ENCODE assay signal across 24 cellular contexts in the genomic region with DNA sequence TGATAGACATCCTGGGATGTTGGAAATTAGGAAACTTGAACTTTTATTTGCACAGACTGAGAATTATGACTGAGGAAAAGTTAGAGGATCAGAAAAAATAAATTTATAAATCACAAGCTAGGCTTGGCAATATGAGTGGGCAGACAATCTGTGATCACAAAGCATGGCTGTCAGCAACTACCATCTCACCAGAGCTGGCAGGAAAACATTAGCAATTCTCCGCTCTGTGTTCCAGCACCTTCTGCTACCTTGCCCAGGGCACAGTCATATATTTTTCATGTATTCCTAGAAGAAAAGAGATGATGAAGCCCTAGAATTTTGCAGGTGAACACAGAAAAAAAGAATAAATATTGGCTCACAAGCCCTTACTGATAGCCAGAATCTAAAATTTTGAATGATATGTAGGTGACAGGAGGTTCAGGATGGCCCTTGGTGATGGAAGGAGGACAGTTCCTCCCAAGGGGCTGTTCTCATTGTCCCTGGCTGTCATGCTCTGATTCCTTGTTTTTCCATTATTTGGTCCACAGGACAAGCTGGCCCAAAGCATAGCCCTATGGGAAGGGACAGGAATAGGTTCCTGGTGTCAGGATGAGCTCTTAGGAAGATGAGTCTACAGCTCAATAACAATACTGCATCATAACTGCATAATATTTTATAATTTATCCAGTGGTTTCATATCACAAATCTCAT. TPM values are rescaled to one million over a fixed set of nuclear protein-coding genes. Genes with fewer than 3 reads are reported as not detected.
DNase-seq lines count a peak whose midpoint lies in the region; ATAC-seq and TF ChIP-seq lines count a peak whose summit lies in the region.
"Had no signal": no experiment of that assay in that cellular context is flagged by ENCODE, and none has a peak within 500 bp of the region (broad histone marks: within the 10 kb centered on the region; RNA-seq: fewer than 3 reads in every experiment).

No MANE protein-coding gene starts in this region.

- H3K27ac ChIP-seq in caudate nucleus (ENCODE audit: low read depth, low read length), result peak overlapping the region; percentile 72
- H3K27ac ChIP-seq in left ventricle myocardium inferior (replicated peaks), result no peak overlapping the region
- H3K27ac ChIP-seq: 22Rv1, A549, BLaER1 had no signal

- ATAC-seq in HG02840 (IDR thresholded peaks at IDR 0.05; ENCODE audit: low FRiP score, unreplicated experiment), result no peak
- ATAC-seq: A549 had no signal

- peaks cover 10% of the 10 kb centered on the region for H3K27me3 ChIP-seq in left ventricle myocardium inferior (ENCODE audit: low read depth)
- H3K27me3 ChIP-seq: BE2C, BLaER1 had no signal

- H3K9me3 ChIP-seq in left ventricle myocardium inferior (replicated peaks), result no peaks in the 10 kb centered on the region
- H3K9me3 ChIP-seq: A549, BE2C, BLaER1 had no signal

- no peaks in the 10 kb centered on the region for H3K36me3 ChIP-seq in left ventricle myocardium inferior
- H3K36me3 ChIP-seq: BE2C, BLaER1 had no signal

- no peak overlapping the region for H3K4me3 ChIP-seq in left ventricle myocardium inferior
- H3K4me3 ChIP-seq: A549, BLaER1 had no signal

- in situ Hi-C loops in GM13976 (cut with MboI; ENCODE audit: low sequenced_read_pairs, unreplicated experiment), result no loop called here

- intact Hi-C loops in left ventricle myocardium inferior (cut with micrococcal nuclease), result no loop called here

- DNase-seq in Ammon's horn (ENCODE audit: low spot score) (peak; percentile 64), GM13976 (ENCODE audit: low spot score) (peak; percentile 2), caudate nucleus (lab: John Stamatoyannopoulos, UW) (peak in 5 of 61 donors; percentile 16 to 72 (median 33)), cerebellum (ENCODE audit: low spot score) (peak; percentile 66), left ventricle myocardium inferior (no peak), germinal center (ENCODE audit: low spot score) (no peak)
- DNase-seq: AML-193; BE2C; CD4-positive, alpha-beta memory T cell; CD4-positive, CD25-positive, alpha-beta regulatory T cell; CD8-positive, alpha-beta memory T cell; COR-L47; DMS 273 treated with DMSO at 0.1 percent for 48 hours; DMS153; DMS53; DMS79; DND-41; EL; GF-D8 had no signal

- TF ChIP-seq CTCF in GM13976 (IDR thresholded peaks at IDR 0.05; ENCODE audit: borderline replicate concordance, control extremely low read depth, extremely low read depth, insufficient read depth, missing control alignments), result no peak
- no peak for TF ChIP-seq CTCF in left ventricle myocardium inferior (IDR thresholded peaks at IDR 0.05; ENCODE audit: borderline replicate concordance)

- no peaks in the 10 kb centered on the region for H3K4me1 ChIP-seq in left ventricle myocardium inferior
- H3K4me1 ChIP-seq: A549, BE2C, BLaER1 had no signal

RNA-seq across cellular contexts. Expression of a gene that starts 12.2 kb away (rescaled TPM):
- total RNA-seq in cerebellum (45.5 TPM), left ventricle myocardium inferior (26.8 TPM)

RNA-seq across cellular contexts. Expression of a gene that starts 21.6 kb away (rescaled TPM):
- total RNA-seq in cerebellum (0.18 TPM), left ventricle myocardium inferior (not detected)
- total RNA-seq: A172 had no signal

RNA-seq across cellular contexts. Expression of a gene that starts 42.2 kb away (rescaled TPM):
- total RNA-seq in cerebellum (25.0 TPM), left ventricle myocardium inferior (16.5 TPM)

Comparison
In these comparisons a context has a peak if more than half of its experiments do, and no peak if none do; other contexts are left out.
1. DNase-seq: peak in Ammon's horn (single experiment), GM13976 (single experiment) and cerebellum (single experiment); none in left ventricle myocardium inferior (single experiment) and germinal center (single experiment).